In the genomic region with DNA sequence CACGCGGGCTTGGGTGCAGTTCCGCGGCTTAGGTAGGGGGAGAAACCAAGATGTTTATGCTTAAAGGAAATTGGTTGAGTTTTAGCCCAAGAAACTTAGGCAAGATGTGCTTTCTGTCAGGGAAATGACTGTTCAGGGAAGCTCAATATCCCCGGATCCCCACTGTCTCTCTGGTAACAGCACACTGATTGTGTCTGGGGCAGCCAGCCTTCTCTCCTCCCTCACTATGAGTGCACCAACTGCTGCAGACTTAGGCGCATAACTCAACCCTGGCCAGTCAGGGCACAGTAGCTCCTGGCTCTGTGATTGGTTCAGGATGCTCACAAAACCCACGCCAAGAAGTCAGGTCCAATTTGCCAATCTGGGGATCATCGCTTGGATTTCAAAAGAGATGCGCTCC, we compare ENCODE assay signal across 30 cellular contexts. TPM values are rescaled to one million over a fixed set of nuclear protein-coding genes. Genes with fewer than 3 reads are reported as not detected.
"Had no signal": no experiment of that assay in that cellular context is flagged by ENCODE, and none has a peak within 500 bp of the region (broad histone marks: within the 10 kb centered on the region; RNA-seq: fewer than 3 reads in every experiment).

No MANE protein-coding gene starts in this region.

- DNase-seq: activated CD4-positive, alpha-beta memory T cell treated with anti-CD3 and anti-CD28 coated beads, Interleukin-2, amount 10 ng/mL, durations not matched to agents 7 days and 5 days; activated CD4-positive, alpha-beta T cell treated with anti-CD3 and anti-CD28 coated beads for 36 hours; activated CD4-positive, alpha-beta T cell treated with anti-CD3 and anti-CD28 coated beads, Interleukin-2, amount 50 U/mL, for 1 hour; activated gamma-delta T cell treated with Interleukin-2 at 50 U/mL for 16 hours; activated naive CD4-positive, alpha-beta T cell treated with anti-CD3 and anti-CD28 coated beads, Interleukin-2, amount 50 U/mL, for 16 hours; activated T-cell treated with anti-CD3 and anti-CD28 coated beads for 4 hours; activated T-cell treated with anti-CD3 and anti-CD28 coated beads, Interleukin-2, amount 50 U/mL, for 48 hours; amniotic stem cell; body of pancreas; central memory CD4-positive, alpha-beta T cell; Karpas-422; MM.1S; NCI-H1105; NCI-H1436; NCI-H1694 treated with DMSO at 0.1 percent for 48 hours; NCI-H2029 treated with DMSO at 0.1 percent for 48 hours; NCI-H345; NCI-H510A; NCI-H526 treated with DMSO at 0.1 percent for 48 hours; NCI-H82; SIG-M5; T-cell; T-helper 2 cell; T1000 had no signal

- H3K27ac ChIP-seq: ascending aorta, body of pancreas, VCaP had no signal

- H3K27ac Mint-ChIP-seq: activated CD4-positive, alpha-beta memory T cell treated with anti-CD3 and anti-CD28 coated beads, Interleukin-2, amount 10 ng/mL, durations not matched to agents 7 days and 5 days; activated CD4-positive, alpha-beta T cell treated with anti-CD3 and anti-CD28 coated beads for 36 hours; activated T-helper 2 cell treated with anti-CD3 and anti-CD28 coated beads, Interferon-gamma antibody, Interleukin-2, Interleukin-4, amounts not matched to agents 10 μg/mL and 5 μg/mL and 100 μg/mL, durations not matched to agents 14 hours and 24 hours and 36 hours; T-cell had no signal

- H3K27me3 Mint-ChIP-seq: activated CD4-positive, alpha-beta memory T cell treated with anti-CD3 and anti-CD28 coated beads, Interleukin-2, amount 10 ng/mL, durations not matched to agents 7 days and 5 days had no signal

- H3K9me3 ChIP-seq: ascending aorta, body of pancreas had no signal

- ATAC-seq: activated CD4-positive, alpha-beta T cell treated with anti-CD3 and anti-CD28 coated beads for 36 hours; body of pancreas; T-cell had no signal

- H3K4me3 Mint-ChIP-seq: activated CD4-positive, alpha-beta memory T cell treated with anti-CD3 and anti-CD28 coated beads, Interleukin-2, amount 10 ng/mL, durations not matched to agents 7 days and 5 days; activated CD4-positive, alpha-beta T cell treated with anti-CD3 and anti-CD28 coated beads for 36 hours; T-cell had no signal

- H3K36me3 ChIP-seq: ascending aorta had no signal

- H3K4me3 ChIP-seq: ascending aorta, body of pancreas had no signal

- H3K4me1 Mint-ChIP-seq: activated CD4-positive, alpha-beta memory T cell treated with anti-CD3 and anti-CD28 coated beads, Interleukin-2, amount 10 ng/mL, durations not matched to agents 7 days and 5 days; activated CD4-positive, alpha-beta T cell treated with anti-CD3 and anti-CD28 coated beads for 36 hours; T-cell had no signal

- H3K36me3 Mint-ChIP-seq: T-cell had no signal

- H3K27me3 ChIP-seq: ascending aorta, body of pancreas had no signal

- H3K4me1 ChIP-seq: ascending aorta, body of pancreas had no signal

- H3K9me3 Mint-ChIP-seq: activated CD4-positive, alpha-beta memory T cell treated with anti-CD3 and anti-CD28 coated beads, Interleukin-2, amount 10 ng/mL, durations not matched to agents 7 days and 5 days; activated T-helper 2 cell treated with anti-CD3 and anti-CD28 coated beads, Interferon-gamma antibody, Interleukin-2, Interleukin-4, amounts not matched to agents 10 μg/mL and 5 μg/mL and 100 μg/mL, durations not matched to agents 14 hours and 24 hours and 36 hours; T-cell had no signal

RNA-seq across cellular contexts. Expression of a gene that starts 42.6 kb away (rescaled TPM):
- total RNA-seq: activated CD4-positive, alpha-beta memory T cell treated with anti-CD3 and anti-CD28 coated beads, Interleukin-2, amount 10 ng/mL, durations not matched to agents 7 days and 5 days; activated CD4-positive, alpha-beta T cell treated with anti-CD3 and anti-CD28 coated beads for 36 hours; activated CD8-positive, alpha-beta memory T cell treated with anti-CD3 and anti-CD28 coated beads for 36 hours; activated T-helper 2 cell treated with anti-CD3 and anti-CD28 coated beads, Interferon-gamma antibody, Interleukin-2, Interleukin-4, amounts not matched to agents 10 μg/mL and 5 μg/mL and 100 μg/mL, durations not matched to agents 14 hours and 24 hours and 36 hours; ascending aorta; body of pancreas; bronchial epithelial cell; OCI-LY7; T-cell had no signal
